Comparison of ENCODE assay signal across 8 cellular contexts in the genomic region with DNA sequence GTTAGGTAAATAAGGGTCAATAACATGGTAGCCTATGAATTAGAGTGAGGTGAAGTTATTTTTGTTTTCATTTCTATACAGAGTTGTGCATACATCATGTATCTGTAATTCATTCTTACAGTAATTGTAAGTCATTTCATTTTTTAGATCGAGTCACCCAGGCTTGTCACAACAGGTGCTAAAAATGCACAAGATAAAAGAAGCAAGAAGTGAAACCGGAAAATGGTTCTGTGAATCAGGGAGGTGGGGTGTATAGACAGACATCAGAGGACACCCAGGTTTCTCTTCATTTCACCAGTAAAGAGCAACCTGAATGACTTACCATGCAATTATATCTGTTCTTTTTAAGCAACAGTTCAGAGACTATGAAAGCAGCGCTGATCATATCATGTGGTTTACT. TPM values are rescaled to one million over a fixed set of nuclear protein-coding genes. Genes with fewer than 3 reads are reported as not detected.
DNase-seq lines count a peak whose midpoint lies in the region; ATAC-seq lines count a peak whose summit lies in the region.

No MANE protein-coding gene starts in this region.

- H3K4me2 ChIP-seq in mesenchymal stem cell (ENCODE audit: low read length, poor library complexity, severe bottlenecking), result peak overlapping the region; percentile 12

- peak overlapping the region in 1 of 2 experiments; percentile 85 for H2BK12ac ChIP-seq in mesenchymal stem cell (ENCODE audit: low read length in 2 of 2)

- H3K79me1 ChIP-seq in mesenchymal stem cell (replicated peaks; ENCODE audit: low read length, poor library complexity, severe bottlenecking), result no peaks in the 10 kb centered on the region

- peaks cover 18% of the 10 kb centered on the region for H3K4me1 ChIP-seq in mesenchymal stem cell (ENCODE audit: control insufficient read depth, insufficient read depth, low read depth, low read length)

- H3K9me3 ChIP-seq in mesenchymal stem cell (ENCODE audit: control insufficient read depth, low read length), result no peaks in the 10 kb centered on the region

- H3K4ac ChIP-seq in mesenchymal stem cell (ENCODE audit: low read depth in 1 of 2, low read length in 2 of 2), result no peak overlapping the region

- ATAC-seq in HG02870 (IDR thresholded peaks at IDR 0.05; ENCODE audit: unreplicated experiment), result peak; percentile 88

- H3K4me3 ChIP-seq in mesenchymal stem cell (ENCODE audit: insufficient read depth in 1 of 2, low read depth in 1 of 2, low read length in 2 of 2) (no peak overlapping the region), H7 (ENCODE audit: insufficient read depth, low read depth, low read length) (no peak overlapping the region)

- H3K18ac ChIP-seq in mesenchymal stem cell (ENCODE audit: low read depth in 1 of 2, low read length in 2 of 2), result peak overlapping the region in 1 of 2 experiments; percentile 94

- H4K91ac ChIP-seq in mesenchymal stem cell (ENCODE audit: low read length), result peak overlapping the region; percentile 68

- no peak overlapping the region for H3K9ac ChIP-seq in mesenchymal stem cell (ENCODE audit: low read length)

- peak overlapping the region; percentile 89 for H2AK5ac ChIP-seq in mesenchymal stem cell (ENCODE audit: low read length, severe bottlenecking)

- H2BK5ac ChIP-seq in mesenchymal stem cell (ENCODE audit: low read depth, low read length, poor library complexity, severe bottlenecking), result no peak overlapping the region

- no peaks in the 10 kb centered on the region for H3K36me3 ChIP-seq in mesenchymal stem cell (ENCODE audit: control insufficient read depth in 1 of 2, insufficient read depth in 2 of 2, low read depth in 1 of 2, low read length in 2 of 2)
- no peaks in the 10 kb centered on the region for H3K36me3 ChIP-seq in H7 (replicated peaks; ENCODE audit: control insufficient read depth, insufficient read depth, low read length)

- H3K23ac ChIP-seq in mesenchymal stem cell (ENCODE audit: low read length in 2 of 2), result no peak overlapping the region

- no peak overlapping the region for H2AFZ ChIP-seq in mesenchymal stem cell (ENCODE audit: low read depth, low read length)

- peak; percentile 13 for DNase-seq in activated CD4-positive, CD25-positive, alpha-beta regulatory T cell treated with anti-CD3 and anti-CD28 coated beads, Interleukin-2, amount 50 U/mL, for 16 hours (ENCODE audit: low read depth, low spot score)
- DNase-seq in activated CD4-positive, CD25-positive, alpha-beta regulatory T cell (lab: John Stamatoyannopoulos, UW), result no peak
- DNase-seq in OCI-M1 (lab: John Stamatoyannopoulos, UW) (peak; percentile 64), mesenchymal stem cell (no peak), Ammon's horn (ENCODE audit: low spot score) (no peak), H7 (no peak), NCI-H748 treated with DMSO at 0.1 percent for 48 hours (lab: John Stamatoyannopoulos, UW) (no peak)

- peak overlapping the region; percentile 92 for H3K27ac ChIP-seq in mesenchymal stem cell (ENCODE audit: low read length, poor library complexity, severe bottlenecking)

- H2BK15ac ChIP-seq in mesenchymal stem cell (ENCODE audit: low read depth, poor library complexity, severe bottlenecking), result peak overlapping the region; percentile 58

- no peak overlapping the region for H3K14ac ChIP-seq in mesenchymal stem cell (ENCODE audit: low read length in 2 of 2)

- H3K27me3 ChIP-seq in mesenchymal stem cell (ENCODE audit: control insufficient read depth in 1 of 2, insufficient read depth in 1 of 2, low read length in 2 of 2), result no peaks in the 10 kb centered on the region
- H3K27me3 ChIP-seq in H7 (ENCODE audit: control insufficient read depth, insufficient read depth, low read length), result no peaks in the 10 kb centered on the region

- WGBS in mesenchymal stem cell, result 64% methylated on average over 3 of the region's 3 CpGs

- H4K8ac ChIP-seq in mesenchymal stem cell (ENCODE audit: low read length), result peak overlapping the region; percentile 66

- no peak overlapping the region for H2BK120ac ChIP-seq in mesenchymal stem cell (ENCODE audit: low read depth, low read length)

RNA-seq across cellular contexts. Expression of gene TBC1D7, which starts 27.6 kb away (rescaled TPM):
- 31.7 TPM for polyA plus RNA-seq in mesenchymal stem cell (2013, experiment 1 of 2)
- polyA plus RNA-seq in mesenchymal stem cell (2013, experiment 2 of 2), result 30.4 TPM
- total RNA-seq in H7 (2014; rRNA removed; shearing (Covaris generic)), result 35.2 and 42.1 TPM in 2 replicates

Comparison
In these comparisons a context has a peak if more than half of its experiments do, and no peak if none do; other contexts are left out.
1. DNase-seq: peak in activated CD4-positive, CD25-positive, alpha-beta regulatory T cell treated with anti-CD3 and anti-CD28 coated beads, Interleukin-2, amount 50 U/mL, for 16 hours (single experiment) and OCI-M1 (single experiment); none in activated CD4-positive, CD25-positive, alpha-beta regulatory T cell (0 of 4), mesenchymal stem cell (single experiment), Ammon's horn (single experiment), H7 (single experiment) and NCI-H748 treated with DMSO at 0.1 percent for 48 hours (single experiment).